Comparison of ENCODE assay signal across 13 cellular contexts in genomic region chr2:159153463-159153862, GRCh38.
DNase-seq lines count a peak whose midpoint lies in the region; ATAC-seq and TF ChIP-seq lines count a peak whose summit lies in the region.
"Had no signal": no experiment of that assay in that cellular context is flagged by ENCODE, and none has a peak within 500 bp of the region (broad histone marks: within the 10 kb centered on the region; RNA-seq: fewer than 3 reads in every experiment).

No MANE protein-coding gene starts in this region.

- peak overlapping the region; percentile 69 for H3K4me3 Mint-ChIP-seq in type B pancreatic cell
- H3K4me3 Mint-ChIP-seq: GM23338 had no signal

- no peaks in the 10 kb centered on the region for H3K9me3 ChIP-seq in heart left ventricle
- no peaks in the 10 kb centered on the region for H3K9me3 ChIP-seq in right atrium auricular region
- no peaks in the 10 kb centered on the region for H3K9me3 ChIP-seq in left lung

- intact Hi-C loops in heart left ventricle (cut with DNase I) (no loop called here), left lung (cut with DNase I) (no loop called here)

- H3K4me3 ChIP-seq in heart left ventricle (no peak overlapping the region), right atrium auricular region (no peak overlapping the region), left lung (no peak overlapping the region)
- H3K4me3 ChIP-seq: GM23338 had no signal

- DNase-seq in heart left ventricle (no peak), right atrium auricular region (ENCODE audit: low spot score) (no peak), UCSD-AML1 (lab: John Stamatoyannopoulos, UW; ENCODE audit: unreplicated experiment) (peak; percentile 28), left lung (peak in 1 of 2 donors; percentile 49), type B pancreatic cell (ENCODE audit: extremely low spot score, unreplicated experiment) (no peak), NCI-H1105 (lab: John Stamatoyannopoulos, UW) (no peak), OCI-M1 (lab: John Stamatoyannopoulos, UW) (no peak)
- DNase-seq: activated CD4-positive, alpha-beta T cell treated with anti-CD3 and anti-CD28 coated beads, Interleukin-2, amount 50 U/mL, for 4 hours; mesendoderm; SHP77 treated with DMSO at 0.1 percent for 48 hours; T1000 had no signal

- ATAC-seq in heart left ventricle, result peak in 3 of 4 donors; percentile 24 to 35 (median 27)
- ATAC-seq in left lung, result peak; percentile 71
- no peak for ATAC-seq in GM19351 (IDR thresholded peaks at IDR 0.05; ENCODE audit: unreplicated experiment)
- ATAC-seq: GM23338 had no signal

- H3K4me1 ChIP-seq in heart left ventricle (peaks cover 11 to 75% (median 58%) of the 10 kb centered on the region in 12 donors), right atrium auricular region (peaks cover 0 to 50% of the 10 kb centered on the region in 2 donors), left lung (peaks cover 29 to 51% of the 10 kb centered on the region in 2 donors)

- H3K27ac Mint-ChIP-seq in type B pancreatic cell, result no peak overlapping the region
- H3K27ac Mint-ChIP-seq: GM23338 had no signal

- 23 to 49% (median 44%) methylated on average over 4 of the region's 4 CpGs for WGBS in heart left ventricle, 4 donors

- peaks cover 24% of the 10 kb centered on the region for H3K36me3 Mint-ChIP-seq in type B pancreatic cell

- H3K36me3 ChIP-seq in heart left ventricle (peaks cover 0 to 68% (median 9%) of the 10 kb centered on the region in 9 donors), right atrium auricular region (peaks cover 9% of the 10 kb centered on the region), left lung (no peaks in the 10 kb centered on the region)

- H3K27ac ChIP-seq in heart left ventricle, result peak overlapping the region in 5 of 12 donors; percentile 5 to 33 (median 10)
- no peak overlapping the region for H3K27ac ChIP-seq in right atrium auricular region
- peak overlapping the region; percentile 11 to 55 for H3K27ac ChIP-seq in left lung

- H3K4me1 Mint-ChIP-seq in type B pancreatic cell (ENCODE audit: unreplicated experiment), result peaks cover 56% of the 10 kb centered on the region

- TF ChIP-seq CTCF in heart left ventricle (IDR thresholded peaks at IDR 0.05) (no peak), right atrium auricular region (IDR thresholded peaks at IDR 0.05) (no peak), left lung (IDR thresholded peaks at IDR 0.05) (no peak), type B pancreatic cell (conservative IDR thresholded peaks at IDR 0.05) (no peak)

- H3K27me3 Mint-ChIP-seq in type B pancreatic cell, result no peaks in the 10 kb centered on the region

- no peaks in the 10 kb centered on the region for H3K27me3 ChIP-seq in heart left ventricle
- no peaks in the 10 kb centered on the region for H3K27me3 ChIP-seq in right atrium auricular region
- no peaks in the 10 kb centered on the region for H3K27me3 ChIP-seq in left lung

- TF ChIP-seq POLR2A in heart left ventricle (IDR thresholded peaks at IDR 0.05), result no peak

- no peaks in the 10 kb centered on the region for H3K9me3 Mint-ChIP-seq in type B pancreatic cell
- H3K9me3 Mint-ChIP-seq: GM23338 had no signal

Comparison
In these comparisons a context has a peak if more than half of its experiments do, and no peak if none do; other contexts are left out.
1. H3K27ac ChIP-seq: peak in left lung (2 of 2); none in right atrium auricular region (0 of 2).